1 cellular context compared by ENCODE assay signal in genomic region chr11:65083834-65084597, GRCh38.
TF ChIP-seq lines count a peak whose summit lies in the region.

CDCA5 (minus strand) TSS chr11:65084040; CDS start chr11:65083978, 62 bp downstream.
ZFPL1 (plus strand) TSS chr11:65084222; CDS start chr11:65084699, 477 bp downstream.

TF ChIP-seq in HepG2, 621 proteins besides CTCF, POLR2A, EP300 and RAD21 (continued from another document and continues in another):
- TF ChIP-seq FUBP1 (CRISPR knock-in tag; IDR thresholded peaks at IDR 0.05; ENCODE audit: borderline replicate concordance) (no peak), NFAT5 (CRISPR knock-in tag; IDR thresholded peaks at IDR 0.05) (no peak), ZNF570 (CRISPR knock-in tag; IDR thresholded peaks at IDR 0.05; ENCODE audit: borderline replicate concordance) (no peak), ZNF569 (CRISPR knock-in tag; IDR thresholded peaks at IDR 0.05; ENCODE audit: borderline replicate concordance) (no peak), CCDC6 (CRISPR knock-in tag; IDR thresholded peaks at IDR 0.05) (peak; percentile 85), CEBPG (CRISPR knock-in tag; IDR thresholded peaks at IDR 0.05) (no peak; the same call in none of the 2 replicates), ELF4 (CRISPR knock-in tag; IDR thresholded peaks at IDR 0.05; ENCODE audit: borderline replicate concordance) (peak; percentile 95), MTERF4 (CRISPR knock-in tag; IDR thresholded peaks at IDR 0.05) (0 out of 2 replicates have a peak, but pooled peaks have one; percentile 76), ZNF503 (CRISPR knock-in tag; IDR thresholded peaks at IDR 0.05) (no peak), ZNF33A (CRISPR knock-in tag; IDR thresholded peaks at IDR 0.05; ENCODE audit: borderline replicate concordance) (no peak), BRF2 (CRISPR knock-in tag; IDR thresholded peaks at IDR 0.05) (0 out of 2 replicates have a peak, but pooled peaks have one; percentile 44), ZNF225 (CRISPR knock-in tag; IDR thresholded peaks at IDR 0.05) (peak; percentile 58; the same call in 1 of the 2 replicates), ZNF841 (CRISPR knock-in tag; IDR thresholded peaks at IDR 0.05; ENCODE audit: borderline replicate concordance) (peak; percentile 52; the same call in 1 of the 2 replicates), KAT8 (CRISPR knock-in tag; IDR thresholded peaks at IDR 0.05) (peak; percentile 99), PAXIP1 (CRISPR knock-in tag; conservative IDR thresholded peaks at IDR 0.05) (peak; percentile 54), ZNF407 (CRISPR knock-in tag; IDR thresholded peaks at IDR 0.05; ENCODE audit: not compliant biosample characterization) (no peak), SRY (CRISPR knock-in tag; IDR thresholded peaks at IDR 0.05) (no peak; the same call in 1 of the 2 replicates), ZNF432 (CRISPR knock-in tag; IDR thresholded peaks at IDR 0.05; ENCODE audit: borderline replicate concordance) (no peak)
